22 cellular contexts compared by ENCODE assay signal in genomic region chr11:69994810-69995209, GRCh38.
"Had no signal": no experiment of that assay in that cellular context is flagged by ENCODE, and none has a peak within 500 bp of the region (broad histone marks: within the 10 kb centered on the region; RNA-seq: fewer than 3 reads in every experiment).

No MANE protein-coding gene starts in this region.

- H2AFZ ChIP-seq: hepatocyte had no signal

- H3K4me2 ChIP-seq: hepatocyte had no signal

- H3K79me2 ChIP-seq: hepatocyte had no signal

- H3K27me3 ChIP-seq: hepatocyte, left lung had no signal

- H3K27ac Mint-ChIP-seq: immature natural killer cell, mesothelial cell of epicardium, naive B cell had no signal

- ATAC-seq: foreskin keratinocyte, gastroesophageal sphincter, heart left ventricle, left lung, left ventricle myocardium superior, lower lobe of right lung, mucosa of descending colon had no signal

- H3K4me1 Mint-ChIP-seq: immature natural killer cell, mesothelial cell of epicardium, naive B cell had no signal

- DNase-seq: dermis blood vessel endothelial cell; dorsolateral prefrontal cortex; effector CD4-positive, alpha-beta T cell; effector memory CD4-positive, alpha-beta T cell; foreskin keratinocyte; heart left ventricle; hypothalamus; immature natural killer cell; islet precursor cell; kidney; kidney glomerular epithelial cell; left lung; left ventricle myocardium superior; lower lobe of right lung; mesenchymal stem cell; mucosa of descending colon; naive B cell had no signal

- H3K4me1 ChIP-seq: esophagus muscularis mucosa, gastroesophageal sphincter, left lung, lower lobe of right lung had no signal

- H3K4me3 ChIP-seq: coronary artery, dorsolateral prefrontal cortex, esophagus muscularis mucosa, gastroesophageal sphincter, heart left ventricle, hepatocyte, left lung, lower lobe of right lung, mucosa of descending colon had no signal

- H3K9me3 ChIP-seq: lower lobe of right lung, mucosa of descending colon had no signal

- H3K4me3 Mint-ChIP-seq: immature natural killer cell, mesothelial cell of epicardium, naive B cell had no signal

- H3K36me3 Mint-ChIP-seq: immature natural killer cell had no signal

- H3K27ac ChIP-seq: coronary artery, dorsolateral prefrontal cortex, esophagus muscularis mucosa, foreskin keratinocyte, gastroesophageal sphincter, heart left ventricle, hepatocyte, left lung, lower lobe of right lung had no signal

- H3K36me3 ChIP-seq: esophagus muscularis mucosa, gastroesophageal sphincter, heart left ventricle, left lung, lower lobe of right lung had no signal
